Comparison of ENCODE assay signal across 29 cellular contexts in the genomic region with DNA sequence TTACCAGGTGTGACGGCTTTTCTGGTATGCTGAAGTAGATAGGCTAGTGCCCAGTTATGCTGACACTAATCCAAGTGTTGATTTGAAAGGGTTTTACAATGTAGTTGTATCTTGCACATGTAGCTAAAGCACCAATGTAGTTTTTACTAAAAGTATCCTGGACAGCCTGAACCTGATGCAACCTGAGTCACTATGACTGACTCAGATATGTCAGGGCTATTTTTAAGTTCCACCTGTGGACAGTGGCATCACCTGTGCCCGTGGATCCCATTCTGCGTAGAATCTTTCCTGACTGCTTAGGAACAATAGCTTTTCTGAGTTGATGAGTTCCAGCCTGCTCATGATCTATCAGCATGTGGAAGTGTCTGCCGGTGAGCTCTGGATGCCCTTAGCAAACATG.
"Had no signal": no experiment of that assay in that cellular context is flagged by ENCODE, and none has a peak within 500 bp of the region (broad histone marks: within the 10 kb centered on the region; RNA-seq: fewer than 3 reads in every experiment).

No MANE protein-coding gene starts in this region.

- H3K36me3 Mint-ChIP-seq: immature natural killer cell; naive thymus-derived CD8-positive, alpha-beta T cell had no signal

- H3K27me3 ChIP-seq: pancreas, suprapubic skin, tibial artery, upper lobe of right lung had no signal

- H3K4me3 ChIP-seq: lower lobe of right lung, pancreas, prostate gland, skin epidermis, suprapubic skin, thoracic aorta, tibial artery, upper lobe of right lung had no signal

- H3K36me3 ChIP-seq: lower lobe of right lung, pancreas, prostate gland, suprapubic skin, thoracic aorta, tibial artery, upper lobe of right lung had no signal

- DNase-seq: hypothalamus; immature natural killer cell; left cardiac atrium; lower lobe of right lung; mammary epithelial cell; mesenchymal stem cell; naive thymus-derived CD8-positive, alpha-beta T cell; nucleus accumbens; pancreas; posterior cingulate gyrus; retina; right cardiac atrium; stimulated activated CD4-positive, alpha-beta T cell treated with anti-CD3 and anti-CD28 coated beads, Interleukin-12 subunit alpha, Interleukin-12 subunit beta, amount 100 ng/mL, for 4 hours; stimulated activated CD4-positive, alpha-beta T cell treated with anti-CD3 and anti-CD28 coated beads, Interleukin-15, amount 100 ng/mL, for 24 hours; stimulated activated CD4-positive, alpha-beta T cell treated with anti-CD3 and anti-CD28 coated beads, Interleukin-2, amount 100 ng/mL, for 24 hours; stimulated activated CD4-positive, alpha-beta T cell treated with anti-CD3 and anti-CD28 coated beads, Interleukin-4, amount 100 ng/mL, for 1 hour; stimulated activated naive CD4-positive, alpha-beta T cell; tibial artery; trophoblast cell; upper lobe of right lung had no signal

- H3K4me3 Mint-ChIP-seq: immature natural killer cell; naive thymus-derived CD8-positive, alpha-beta T cell; nephron; neural crest cell; stimulated activated naive CD8-positive, alpha-beta T cell treated with anti-CD3 and anti-CD28 coated beads, Interleukin-15, Interleukin-2, amounts not matched to agents 100 ng/mL and 50 ng/mL, for 24 hours had no signal

- H3K4me1 Mint-ChIP-seq: immature natural killer cell; naive thymus-derived CD8-positive, alpha-beta T cell; nephron; neural crest cell had no signal

- H3K27ac Mint-ChIP-seq: immature natural killer cell; naive thymus-derived CD8-positive, alpha-beta T cell; nephron; stimulated activated naive CD8-positive, alpha-beta T cell treated with anti-CD3 and anti-CD28 coated beads, Interleukin-15, Interleukin-2, amounts not matched to agents 100 ng/mL and 50 ng/mL, for 24 hours had no signal

- H3K9me3 Mint-ChIP-seq: immature natural killer cell; naive thymus-derived CD8-positive, alpha-beta T cell; nephron; neural crest cell; stimulated activated naive CD8-positive, alpha-beta T cell treated with anti-CD3 and anti-CD28 coated beads, Interleukin-15, Interleukin-2, amounts not matched to agents 100 ng/mL and 50 ng/mL, for 24 hours had no signal

- H3K4me1 ChIP-seq: lower lobe of right lung, pancreas, prostate gland, suprapubic skin, tibial artery, upper lobe of right lung had no signal

- ATAC-seq: left cardiac atrium; left lobe of liver; lower lobe of right lung; naive thymus-derived CD8-positive, alpha-beta T cell; pancreas; right cardiac atrium; sciatic nerve; upper lobe of right lung had no signal

- H3K9me3 ChIP-seq: lower lobe of right lung, pancreas, prostate gland, suprapubic skin, thoracic aorta, tibial artery, upper lobe of right lung had no signal

- H3K27me3 Mint-ChIP-seq: naive thymus-derived CD8-positive, alpha-beta T cell; stimulated activated naive CD8-positive, alpha-beta T cell treated with anti-CD3 and anti-CD28 coated beads, Interleukin-15, Interleukin-2, amounts not matched to agents 100 ng/mL and 50 ng/mL, for 24 hours had no signal

- H3K27ac ChIP-seq: lower lobe of right lung, pancreas, prostate gland, skin epidermis, suprapubic skin, thoracic aorta, tibial artery, upper lobe of right lung had no signal
